10 cellular contexts compared by ENCODE assay signal in the genomic region with DNA sequence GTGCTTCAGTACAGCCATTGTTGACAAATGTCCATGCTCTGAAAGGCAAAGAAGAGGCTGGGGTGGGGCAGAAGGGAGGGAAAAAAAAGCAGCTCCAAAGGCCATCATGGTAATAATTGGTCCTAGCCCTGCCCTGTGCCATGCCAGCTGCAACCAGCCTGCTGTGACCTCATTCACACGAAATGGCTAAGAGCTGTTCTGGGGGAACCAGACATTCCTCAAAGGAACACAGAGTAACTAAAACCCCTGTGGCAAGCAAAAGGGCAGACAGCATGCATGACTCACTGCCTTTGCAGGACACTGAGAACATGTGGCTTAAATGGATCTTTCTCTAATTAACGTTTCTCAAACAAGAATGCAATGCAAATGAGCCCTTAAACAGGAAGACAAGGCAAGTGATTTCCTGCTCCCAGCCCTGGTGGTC. TPM values are rescaled to one million over a fixed set of nuclear protein-coding genes. Genes with fewer than 3 reads are reported as not detected.
DNase-seq lines count a peak whose midpoint lies in the region; ATAC-seq, FAIRE-seq and TF ChIP-seq lines count a peak whose summit lies in the region.
"Had no signal": no experiment of that assay in that cellular context is flagged by ENCODE, and none has a peak within 500 bp of the region (broad histone marks: within the 10 kb centered on the region; RNA-seq: fewer than 3 reads in every experiment).

No MANE protein-coding gene starts in this region.

- ATAC-seq in foreskin keratinocyte = peak; percentile 80
- no peak for ATAC-seq in HG03108 (IDR thresholded peaks at IDR 0.05; ENCODE audit: unreplicated experiment)
- ATAC-seq in HG03280 (IDR thresholded peaks at IDR 0.05; ENCODE audit: unreplicated experiment) = no peak

- no peak overlapping the region for H3K27ac ChIP-seq in foreskin keratinocyte
- H3K27ac ChIP-seq in testis = peak overlapping the region in 1 of 2 donors; percentile 54
- H3K27ac ChIP-seq in ovary = no peak overlapping the region
- H3K27ac ChIP-seq: vagina had no signal

- H3K4me1 ChIP-seq in foreskin keratinocyte (no peaks in the 10 kb centered on the region), testis (peaks cover 22% of the 10 kb centered on the region), ovary (ENCODE audit: insufficient read depth) (no peaks in the 10 kb centered on the region)
- H3K4me1 ChIP-seq: vagina had no signal

- no peak for TF ChIP-seq EP300 in ovary (IDR thresholded peaks at IDR 0.05)

- 17 to 25% methylated on average over 2 of the region's 2 CpGs for WGBS in testis, 2 donors
- WGBS in ovary, 3 donors = 7 to 17% (median 10%) methylated on average over 2 of the region's 2 CpGs

- peak; percentile 41 for FAIRE-seq in RCC 7860 (lab: Jason Lieb, UNC)

- no peaks in the 10 kb centered on the region for H3K36me3 ChIP-seq in testis (ENCODE audit: low read depth, missing control alignments)
- no peaks in the 10 kb centered on the region for H3K36me3 ChIP-seq in ovary
- H3K36me3 ChIP-seq: vagina had no signal

- TF ChIP-seq CTCF in foreskin keratinocyte (conservative IDR thresholded peaks at IDR 0.05) (no peak), testis (IDR thresholded peaks at IDR 0.05) (no peak), ovary (IDR thresholded peaks at IDR 0.05) (no peak)

- no peaks in the 10 kb centered on the region for H3K9me3 ChIP-seq in testis
- no peaks in the 10 kb centered on the region for H3K9me3 ChIP-seq in ovary
- H3K9me3 ChIP-seq: vagina had no signal

- H3K4me3 ChIP-seq in testis (no peak overlapping the region), ovary (no peak overlapping the region)
- H3K4me3 ChIP-seq: vagina had no signal

- H3K27me3 ChIP-seq in foreskin keratinocyte (peaks cover 4% of the 10 kb centered on the region), testis (no peaks in the 10 kb centered on the region), ovary (no peaks in the 10 kb centered on the region)
- H3K27me3 ChIP-seq: vagina had no signal

- DNase-seq in NCI-H748 (lab: John Stamatoyannopoulos, UW; ENCODE audit: unreplicated experiment) = peak; percentile 63
- DNase-seq in NCI-H748 treated with DMSO at 0.1 percent for 48 hours (lab: John Stamatoyannopoulos, UW) = no peak
- DNase-seq in RCC 7860 (ENCODE audit: low spot score) = peak; percentile 55
- DNase-seq in foreskin keratinocyte = peak in 1 of 2 donors; percentile 43
- DNase-seq in testis = peak; percentile 30
- no peak for DNase-seq in ovary

- intact Hi-C loops in testis (cut with DNase I; ENCODE audit: low total_unique reads) (no loop called here), ovary (cut with DNase I) (no loop called here)

- TF ChIP-seq POLR2A in testis (IDR thresholded peaks at IDR 0.05) (no peak), ovary (IDR thresholded peaks at IDR 0.05) (no peak)

RNA-seq across cellular contexts. Expression of a gene that starts 42.3 kb away (rescaled TPM):
- not detected in 2 replicates for total RNA-seq in foreskin keratinocyte
- not detected in 2 replicates for polyA plus RNA-seq in foreskin keratinocyte
- 1 to 10 TPM in 1 of 2 donors, under 1 TPM in 1; 0.19 to 1.0 TPM for total RNA-seq in testis
- 0.99 TPM for polyA plus RNA-seq in testis (ENCODE audit: insufficient read depth, low read depth, low replicate concordance)
- total RNA-seq in ovary = under 1 TPM in 5 of 7 donors, not detected in 2; 0.11 to 0.22 (median 0.15) TPM
- polyA plus RNA-seq in ovary = under 1 TPM; 0.08 to 0.30 TPM
- total RNA-seq: vagina had no signal
- polyA plus RNA-seq: AG04450 had no signal

RNA-seq across cellular contexts. Expression of a gene that starts 46.0 kb away (rescaled TPM):
- total RNA-seq in foreskin keratinocyte = not detected in 2 replicates
- polyA plus RNA-seq in foreskin keratinocyte = not detected in 2 replicates
- under 1 TPM; 0.62 to 0.63 TPM for total RNA-seq in testis
- 1.1 TPM for polyA plus RNA-seq in testis (ENCODE audit: insufficient read depth, low read depth, low replicate concordance)
- total RNA-seq in ovary = 1 to 10 TPM in 1 of 7 donors, under 1 TPM in 2, not detected in 4; 0.30 to 1.3 (median 0.56) TPM
- under 1 TPM in 1 of 2 donors, not detected in 1; 0.06 TPM for polyA plus RNA-seq in ovary
- polyA plus RNA-seq: AG04450 had no signal

Comparison
In these comparisons a context has a peak if more than half of its experiments do, and no peak if none do; other contexts are left out.
1. DNase-seq: peak in NCI-H748 (single experiment), RCC 7860 (single experiment) and testis (single experiment); none in NCI-H748 treated with DMSO at 0.1 percent for 48 hours (single experiment) and ovary (0 of 5).